In genomic region chr2:208146006-208146405, GRCh38 we compare ENCODE assay signal across 26 cellular contexts. TPM values are rescaled to one million over a fixed set of nuclear protein-coding genes. Genes with fewer than 3 reads are reported as not detected.
"Had no signal": no experiment of that assay in that cellular context is flagged by ENCODE, and none has a peak within 500 bp of the region (broad histone marks: within the 10 kb centered on the region; RNA-seq: fewer than 3 reads in every experiment).

Gene CRYGB (minus strand): TSS chr2:208146158. CDS start chr2:208146120, 38 bp downstream.

- ATAC-seq: K562, Panc1, PC-3, SK-N-SH treated with all-trans-retinoic acid at 6 μM for 48 hours had no signal

- H3K4me3 ChIP-seq: K562, SJCRH30 had no signal

- H3K27ac Mint-ChIP-seq: IgD-negative memory B cell had no signal

- H3K27me3 ChIP-seq: SJCRH30 had no signal

- H3K4me1 ChIP-seq: SJCRH30 had no signal

- H3K4me1 Mint-ChIP-seq: IgD-negative memory B cell had no signal

- H3K27ac ChIP-seq: HL-60, KMS-11, RWPE1, SJCRH30 had no signal

- H3K4me3 Mint-ChIP-seq: IgD-negative memory B cell had no signal

- DNase-seq: Kasumi-1, MM.1S, NCI-H1092 treated with DMSO at 0.1 percent for 48 hours, NCI-H1436, NCI-H187, NCI-H2029, NCI-H2081 treated with DMSO at 0.1 percent for 48 hours, NCI-H2171, NCI-H226, NCI-H446, NCI-H510A, NCI-H524 treated with DMSO at 0.1 percent for 48 hours, NCI-H69, NCI-H774, PC-3, SHP77 treated with DMSO at 0.1 percent for 48 hours had no signal

- H3K36me3 ChIP-seq: SJCRH30 had no signal

- H3K9me3 ChIP-seq: SJCRH30 had no signal

RNA-seq across cellular contexts. Expression of gene CRYGB, which starts in this region (rescaled TPM):
- total RNA-seq: K562, M059J, OCI-LY7, PC-3, SJCRH30 had no signal
